In the genomic region with DNA sequence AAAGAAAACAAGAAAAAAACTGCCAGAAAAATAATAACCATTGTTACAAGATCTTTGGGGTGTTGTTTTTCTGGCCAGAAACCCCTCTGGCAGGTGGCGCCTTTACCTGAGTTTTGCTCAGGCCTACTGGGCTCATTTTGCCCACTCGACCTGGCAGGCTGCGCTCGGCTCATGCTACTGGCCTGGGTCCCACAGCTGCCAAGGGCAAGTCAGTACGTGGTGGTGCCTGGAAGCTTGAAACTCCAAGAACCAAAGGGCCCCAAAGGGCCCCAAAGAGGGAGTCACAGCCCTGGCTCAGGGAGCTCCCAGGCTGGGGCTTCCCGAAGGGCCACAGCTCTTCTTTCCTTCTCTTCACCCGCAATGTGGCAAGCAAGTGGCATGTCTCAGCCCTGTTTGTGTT, we compare ENCODE assay signal across 16 cellular contexts. TPM values are rescaled to one million over a fixed set of nuclear protein-coding genes. Genes with fewer than 3 reads are reported as not detected.
A peak's percentile ranks its signal among the peaks of the same experiment; 100 is the strongest.
DNase-seq lines count a peak whose midpoint lies in the region; ATAC-seq and TF ChIP-seq lines count a peak whose summit lies in the region.
"Had no signal": no experiment of that assay in that cellular context is flagged by ENCODE, and none has a peak within 500 bp of the region (broad histone marks: within the 10 kb centered on the region; RNA-seq: fewer than 3 reads in every experiment).

No MANE protein-coding gene starts in this region.

- no peak overlapping the region for H3K4me2 ChIP-seq in neuronal stem cell (ENCODE audit: insufficient read depth, low read length, poor library complexity, severe bottlenecking)
- H3K4me2 ChIP-seq: GM23338 had no signal

- no peak overlapping the region for H2AFZ ChIP-seq in neuronal stem cell (ENCODE audit: low read length)
- H2AFZ ChIP-seq: GM23338 had no signal

- no peak for TF ChIP-seq CTCF in RWPE1 (conservative IDR thresholded peaks at IDR 0.05; ENCODE audit: low read depth)

- H4K91ac ChIP-seq in neuronal stem cell (ENCODE audit: low read depth, low read length, poor library complexity) = no peak overlapping the region

- H3K27ac ChIP-seq in RWPE1 (peak overlapping the region; percentile 52), neuronal stem cell (replicated peaks; ENCODE audit: low read length) (no peak overlapping the region), stomach smooth muscle (ENCODE audit: low read length) (peak overlapping the region; percentile 11)

- H3K9ac ChIP-seq in neuronal stem cell (ENCODE audit: low read depth, low read length, poor library complexity) (no peak overlapping the region), stomach smooth muscle (ENCODE audit: low read length in 2 of 2) (no peak overlapping the region)

- H3K27me3 ChIP-seq in neuronal stem cell (ENCODE audit: control insufficient read depth in 3 of 3, insufficient read depth in 3 of 3, low read depth in 1 of 3, low read length in 3 of 3) (no peaks in the 10 kb centered on the region), stomach smooth muscle (ENCODE audit: control insufficient read depth in 1 of 2, insufficient read depth in 2 of 2, low read length in 2 of 2) (no peaks in the 10 kb centered on the region)

- no peak overlapping the region for H3K4me3 ChIP-seq in neuronal stem cell (ENCODE audit: low read length in 2 of 2)
- H3K4me3 ChIP-seq in stomach smooth muscle (ENCODE audit: low read length in 2 of 2) = no peak overlapping the region
- H3K4me3 ChIP-seq: GM23338 had no signal

- POLR2A ChIA-PET in RWPE1 (lab: Yijun Ruan, JAX; ENCODE audit: low non-redundant PET) = no interaction called here

- no peaks in the 10 kb centered on the region for H3K9me3 ChIP-seq in neuronal stem cell (replicated peaks in 1 of 2; ENCODE audit: control insufficient read depth in 2 of 2, insufficient read depth in 1 of 2, low read depth in 1 of 2, low read length in 2 of 2)
- H3K9me3 ChIP-seq in stomach smooth muscle (ENCODE audit: control insufficient read depth in 2 of 2, low read length in 2 of 2) = no peaks in the 10 kb centered on the region

- H3K36me3 ChIP-seq in neuronal stem cell (replicated peaks in 1 of 2; ENCODE audit: control insufficient read depth in 2 of 2, insufficient read depth in 2 of 2, low read length in 2 of 2) (peaks cover 2 to 27% of the 10 kb centered on the region in 2 donors), stomach smooth muscle (ENCODE audit: control insufficient read depth in 2 of 2, insufficient read depth in 2 of 2, low read length in 2 of 2) (peaks cover 0 to 3% of the 10 kb centered on the region in 2 donors)

- ATAC-seq in GM21786 (IDR thresholded peaks at IDR 0.05; ENCODE audit: unreplicated experiment) = no peak

- no peak overlapping the region for H2BK120ac ChIP-seq in neuronal stem cell (ENCODE audit: low read depth, low read length)

- H3K79me1 ChIP-seq in neuronal stem cell (ENCODE audit: low read depth, low read length) = no peaks in the 10 kb centered on the region

- H2BK12ac ChIP-seq in neuronal stem cell (ENCODE audit: low read length) = no peak overlapping the region

- DNase-seq in RWPE1 (ENCODE audit: low spot score) (no peak), neuronal stem cell (ENCODE audit: low spot score) (no peak), SW 1271 (lab: John Stamatoyannopoulos, UW) (no peak), cerebellar cortex (ENCODE audit: low spot score) (no peak)
- DNase-seq: C1 segment of cervical spinal cord; Calu3; CD4-positive, alpha-beta memory T cell; COR-L47; DMS53; DMS79 treated with DMSO at 0.1 percent for 48 hours; GF-D8; H9; HFFc6 had no signal

- H4K8ac ChIP-seq in neuronal stem cell (ENCODE audit: low read depth, low read length) = no peak overlapping the region

- no peak overlapping the region for H3K4ac ChIP-seq in neuronal stem cell (ENCODE audit: low read length)

- H3K23ac ChIP-seq in neuronal stem cell (ENCODE audit: low read depth, low read length, poor library complexity) = no peak overlapping the region

- H3K14ac ChIP-seq in neuronal stem cell (ENCODE audit: low read length) = no peak overlapping the region

- H2BK5ac ChIP-seq in neuronal stem cell (ENCODE audit: low read length) = peak overlapping the region; percentile 39

- no peak overlapping the region for H2AK5ac ChIP-seq in neuronal stem cell (ENCODE audit: low read depth, low read length)

- H3K4me1 ChIP-seq in neuronal stem cell (ENCODE audit: control insufficient read depth in 2 of 2, insufficient read depth in 1 of 2, low read depth in 1 of 2, low read length in 2 of 2) (peaks cover 0 to 1% of the 10 kb centered on the region in 2 donors), stomach smooth muscle (ENCODE audit: control insufficient read depth, insufficient read depth, low read length) (no peaks in the 10 kb centered on the region)

- H2BK15ac ChIP-seq in neuronal stem cell (ENCODE audit: low read length) = no peak overlapping the region

- CTCF ChIA-PET in RWPE1 (lab: Yijun Ruan, JAX) = interaction anchor here (1.3 to 1.6 kb wide), 2 partner anchors 10 to 144 kb away, joined by 6 to 7 read pairs; no protein-coding TSS in a partner anchor

- H3K18ac ChIP-seq in neuronal stem cell (ENCODE audit: low read length) = peak overlapping the region; percentile 71

- no CpG with 5 or more reads among the region's 7 CpGs for WGBS in neuronal stem cell (ENCODE audit: extremely low coverage in 2 of 2, insufficient read length in 2 of 2, insufficient replicate concordance in 1 of 2), 2 donors

RNA-seq across cellular contexts. Expression of a gene that starts 42.7 kb away (rescaled TPM):
- 68.0 TPM for polyA plus RNA-seq in neuronal stem cell (2013, experiment 1 of 2)
- 78.2 TPM for polyA plus RNA-seq in neuronal stem cell (2013, experiment 2 of 2)
